Comparison of ENCODE assay signal across 1 cellular context in the genomic region with DNA sequence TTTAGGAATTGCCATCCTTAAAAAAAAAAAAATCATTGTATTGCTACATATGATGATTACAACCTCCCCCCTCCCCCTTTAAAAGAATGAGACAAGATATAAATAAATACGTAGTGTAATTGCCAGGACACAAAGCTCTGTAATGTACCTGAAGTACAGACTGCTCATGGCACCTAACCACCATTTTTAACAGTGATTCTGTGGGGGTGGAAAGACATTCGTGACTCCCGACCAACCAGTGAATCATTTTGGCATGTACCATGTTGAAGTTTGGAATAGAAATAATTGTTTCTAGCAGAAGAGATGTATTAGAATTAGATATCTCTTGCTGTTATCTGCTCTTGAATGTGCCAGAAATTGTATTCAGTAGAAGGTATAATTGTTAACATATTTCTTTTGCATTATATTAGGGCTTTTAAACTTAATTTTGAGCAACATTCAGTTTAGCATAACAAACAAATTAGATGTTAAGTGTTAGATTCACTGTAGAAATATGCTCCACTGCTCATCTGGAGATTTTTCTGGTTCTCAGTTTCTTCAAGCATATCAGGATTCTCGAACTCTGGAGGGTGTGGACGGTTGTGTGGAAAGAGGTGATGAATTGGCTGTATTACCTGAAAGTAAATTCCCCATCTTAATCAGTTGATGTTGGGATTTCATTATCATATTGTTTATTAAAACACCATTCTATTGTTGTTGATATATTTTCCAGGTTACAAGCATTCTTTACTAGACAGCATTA.
TF ChIP-seq lines count a peak whose summit lies in the region.

No MANE protein-coding gene starts in this region.

TF ChIP-seq in HEK293T, 16 proteins besides CTCF, POLR2A, EP300 and RAD21:
- TF ChIP-seq CTBP1 (IDR thresholded peaks at IDR 0.05; ENCODE audit: borderline replicate concordance) (no peak), LEF1 (IDR thresholded peaks at IDR 0.05; ENCODE audit: borderline replicate concordance) (no peak), SUZ12 (IDR thresholded peaks at IDR 0.05) (no peak), NFRKB (IDR thresholded peaks at IDR 0.05) (no peak), FOXK2 (IDR thresholded peaks at IDR 0.05) (no peak), HDGF (IDR thresholded peaks at IDR 0.05; ENCODE audit: borderline replicate concordance) (no peak), BHLHE40 (IDR thresholded peaks at IDR 0.05; ENCODE audit: borderline replicate concordance) (no peak), SP1 (IDR thresholded peaks at IDR 0.05) (no peak), L3MBTL2 (conservative IDR thresholded peaks at IDR 0.05) (no peak), ARNT (IDR thresholded peaks at IDR 0.05) (no peak), FOXM1 (IDR thresholded peaks at IDR 0.05; ENCODE audit: borderline replicate concordance) (no peak), FOXA1 (IDR thresholded peaks at IDR 0.05) (no peak)
